In the genomic region with DNA sequence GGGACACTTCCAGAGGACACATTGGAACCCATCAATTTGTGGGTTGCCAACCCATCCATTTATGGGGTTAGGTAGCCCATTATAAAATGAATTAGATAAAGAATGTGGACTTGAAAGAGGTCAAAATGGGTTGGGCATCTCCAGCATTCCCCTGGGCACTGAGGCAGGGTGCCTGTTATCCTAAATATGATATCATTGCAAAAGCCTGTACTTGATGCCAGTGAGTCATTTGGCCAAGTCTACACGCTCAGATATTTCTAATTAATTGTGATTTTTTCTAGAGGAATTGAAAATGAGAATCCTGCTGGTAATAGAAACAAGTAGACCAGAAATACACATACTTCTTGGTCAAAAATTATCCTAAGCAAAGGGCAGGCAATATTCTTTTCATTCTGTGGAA, we compare ENCODE assay signal across 1 cellular context.
TF ChIP-seq lines count a peak whose summit lies in the region.

No MANE protein-coding gene starts in this region.

TF ChIP-seq in SK-N-SH treated with all-trans-retinoic acid at 6 μM for 48 hours, 23 proteins besides CTCF, POLR2A, EP300 and RAD21 (continued from another document):
- TF ChIP-seq, protein P1, sequence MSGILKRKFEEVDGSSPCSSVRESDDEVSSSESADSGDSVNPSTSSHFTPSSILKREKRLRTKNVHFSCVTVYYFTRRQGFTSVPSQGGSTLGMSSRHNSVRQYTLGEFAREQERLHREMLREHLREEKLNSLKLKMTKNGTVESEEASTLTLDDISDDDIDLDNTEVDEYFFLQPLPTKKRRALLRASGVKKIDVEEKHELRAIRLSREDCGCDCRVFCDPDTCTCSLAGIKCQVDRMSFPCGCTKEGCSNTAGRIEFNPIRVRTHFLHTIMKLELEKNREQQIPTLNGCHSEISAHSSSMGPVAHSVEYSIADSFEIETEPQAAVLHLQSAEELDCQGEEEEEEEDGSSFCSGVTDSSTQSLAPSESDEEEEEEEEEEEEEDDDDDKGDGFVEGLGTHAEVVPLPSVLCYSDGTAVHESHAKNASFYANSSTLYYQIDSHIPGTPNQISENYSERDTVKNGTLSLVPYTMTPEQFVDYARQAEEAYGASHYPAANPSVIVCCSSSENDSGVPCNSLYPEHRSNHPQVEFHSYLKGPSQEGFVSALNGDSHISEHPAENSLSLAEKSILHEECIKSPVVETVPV (CRISPR knock-in tag; IDR thresholded peaks at IDR 0.05), result no peak
- TF ChIP-seq BACH2 (CRISPR knock-in tag; IDR thresholded peaks at IDR 0.05; ENCODE audit: borderline replicate concordance), result no peak
- no peak for TF ChIP-seq ESRRG (CRISPR knock-in tag; IDR thresholded peaks at IDR 0.05)
